Comparison of ENCODE assay signal across 26 cellular contexts in the genomic region with DNA sequence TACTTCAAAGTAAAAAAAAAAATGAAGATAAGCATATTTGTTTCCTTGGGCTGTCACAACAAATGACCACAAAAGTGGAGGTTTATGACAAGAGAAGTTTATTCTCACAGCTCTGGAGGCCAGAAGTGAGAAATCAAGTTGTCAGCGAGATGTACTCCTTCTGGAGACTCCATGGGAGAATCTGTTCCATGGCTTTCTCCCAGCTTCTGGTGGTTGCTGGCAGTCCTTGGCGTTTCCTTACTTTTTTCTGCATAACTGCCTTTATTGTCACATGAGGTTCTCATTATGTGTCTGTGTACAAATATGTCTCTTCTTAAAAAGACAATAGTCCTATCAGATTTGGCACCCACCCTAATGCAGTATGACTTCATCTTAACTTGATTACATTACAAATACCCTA.
DNase-seq lines count a peak whose midpoint lies in the region; ATAC-seq and TF ChIP-seq lines count a peak whose summit lies in the region.
"Had no signal": no experiment of that assay in that cellular context is flagged by ENCODE, and none has a peak within 500 bp of the region (broad histone marks: within the 10 kb centered on the region; RNA-seq: fewer than 3 reads in every experiment).

No MANE protein-coding gene starts in this region.

- ATAC-seq in right cardiac atrium (no peak), GM21423 (IDR thresholded peaks at IDR 0.05; ENCODE audit: unreplicated experiment) (no peak)
- ATAC-seq: activated T-cell treated with anti-CD3 and anti-CD28 coated beads, Interleukin-2, amount 50 U/mL, for 72 hours; T-cell had no signal

- no peaks in the 10 kb centered on the region for H3K27me3 ChIP-seq in right cardiac atrium (ENCODE audit: control insufficient read depth, insufficient read depth)
- H3K27me3 ChIP-seq: spleen had no signal

- peak; percentile 31 for DNase-seq in AG09309 (ENCODE audit: low read depth)
- DNase-seq in HFF-Myc (ENCODE audit: extremely low read depth, low read depth) = peak; percentile 30
- DNase-seq in choroid plexus epithelial cell (ENCODE audit: low read depth) = peak; percentile 19
- peak in 2 of 3 donors; percentile 27 to 28 for DNase-seq in right cardiac atrium
- no peak for DNase-seq in NCI-H1092 (lab: John Stamatoyannopoulos, UW)
- no peak for DNase-seq in T-helper 2 cell
- DNase-seq in iPS-NIHi11 (ENCODE audit: low spot score) = no peak
- DNase-seq: activated CD4-positive, alpha-beta T cell treated with anti-CD3 and anti-CD28 coated beads for 48 hours; activated naive CD4-positive, alpha-beta T cell treated with anti-CD3 and anti-CD28 coated beads, Interleukin-2, amount 10 ng/mL, durations not matched to agents 7 days and 5 days; activated T-cell treated with anti-CD3 and anti-CD28 coated beads, Interleukin-2, amount 50 U/mL, for 72 hours; cerebellar nuclear complex; mesendoderm; naive B cell; NCI-H1048; NCI-H1930; NCI-H345; OCI-M1; SHP77 treated with DMSO at 0.1 percent for 48 hours; spleen; stimulated activated CD4-positive, alpha-beta T cell treated with anti-CD3 and anti-CD28 coated beads, Interleukin-4, amount 100 ng/mL, for 1 hour; stimulated activated naive CD4-positive, alpha-beta T cell treated with Interleukin-2 at 50 U/mL for 16 hours; T-cell had no signal

- intact Hi-C loops in right cardiac atrium (cut with DNase I) = no loop called here

- no peak for TF ChIP-seq CTCF in AG09309 (IDR thresholded peaks at IDR 0.05; ENCODE audit: control insufficient read depth, insufficient read depth, low read depth, low read length, missing control alignments)
- no peak for TF ChIP-seq CTCF in HFF-Myc (IDR thresholded peaks at IDR 0.05; ENCODE audit: low read depth, low read length, missing control alignments)
- no peak for TF ChIP-seq CTCF in choroid plexus epithelial cell (conservative IDR thresholded peaks at IDR 0.05; ENCODE audit: low read depth, low read length)

- no peak overlapping the region for H3K27ac ChIP-seq in right cardiac atrium (ENCODE audit: low read length)
- H3K27ac ChIP-seq: C4-2B, epithelial cell of prostate, KMS-11, spleen had no signal

- H3K4me1 ChIP-seq in right cardiac atrium (ENCODE audit: control insufficient read depth, insufficient read depth, low read length) = no peaks in the 10 kb centered on the region
- H3K4me1 ChIP-seq: spleen had no signal

- no peaks in the 10 kb centered on the region for H3K9me3 ChIP-seq in right cardiac atrium (ENCODE audit: control insufficient read depth, low read length)
- H3K9me3 ChIP-seq: spleen had no signal

- H3K4me3 ChIP-seq in AG09309 (ENCODE audit: control insufficient read depth, low read depth, low read length) = no peak overlapping the region
- no peak overlapping the region for H3K4me3 ChIP-seq in HFF-Myc (replicated peaks; ENCODE audit: low read depth, low read length)
- H3K4me3 ChIP-seq in choroid plexus epithelial cell (ENCODE audit: low read depth, low read length) = no peak overlapping the region
- no peak overlapping the region for H3K4me3 ChIP-seq in right cardiac atrium (ENCODE audit: low read length)
- H3K4me3 ChIP-seq: spleen had no signal

- 46% methylated on average over 2 of the region's 2 CpGs for WGBS in right cardiac atrium

Comparison
In these comparisons a context has a peak if more than half of its experiments do, and no peak if none do; other contexts are left out.
1. DNase-seq: peak in AG09309 (single experiment), HFF-Myc (single experiment), choroid plexus epithelial cell (single experiment) and right cardiac atrium (2 of 3); none in NCI-H1092 (single experiment), T-helper 2 cell (0 of 5) and iPS-NIHi11 (single experiment).